8 cellular contexts compared by ENCODE assay signal in genomic region chr11:57778318-57779037, GRCh38. TPM values are rescaled to one million over a fixed set of nuclear protein-coding genes. Genes with fewer than 3 reads are reported as not detected.
DNase-seq lines count a peak whose midpoint lies in the region; ATAC-seq and TF ChIP-seq lines count a peak whose summit lies in the region.

No MANE protein-coding gene starts in this region.

- TF ChIP-seq POLR2A in NB4 (IDR thresholded peaks at IDR 0.05; ENCODE audit: extremely low read depth, insufficient read length) = no peak
- no peak for TF ChIP-seq POLR2A in gastrocnemius medialis (IDR thresholded peaks at IDR 0.05)

- no peaks in the 10 kb centered on the region for H3K9me3 Mint-ChIP-seq in brain

- H3K4me1 Mint-ChIP-seq in brain = peaks cover 95% of the 10 kb centered on the region

- peak overlapping the region; percentile 63 for H3K9ac ChIP-seq in iPS-18a (ENCODE audit: low read length)

- in situ Hi-C loops in gastrocnemius medialis (cut with MboI; ENCODE audit: low sequenced_read_pairs in 4 of 4) = no loop called here

- H3K27me3 ChIP-seq in iPS-18a (ENCODE audit: control insufficient read depth, insufficient read depth, low read length) = no peaks in the 10 kb centered on the region
- H3K27me3 ChIP-seq in gastrocnemius medialis = no peaks in the 10 kb centered on the region

- H3K36me3 ChIP-seq in iPS-18a (ENCODE audit: control insufficient read depth, low read depth, low read length) (no peaks in the 10 kb centered on the region), gastrocnemius medialis (no peaks in the 10 kb centered on the region)

- intact Hi-C loops in gastrocnemius medialis (cut with DNase I; ENCODE audit: low total_unique reads) = no loop called here

- peak overlapping the region; percentile 85 for H3K27ac ChIP-seq in iPS-18a (ENCODE audit: low read length)
- peak overlapping the region; percentile 68 to 83 (median 74) for H3K27ac ChIP-seq in gastrocnemius medialis

- peak overlapping the region; percentile 65 to 79 (median 78) for H3K4me3 Mint-ChIP-seq in brain

- H3K4me1 ChIP-seq in iPS-18a (ENCODE audit: control insufficient read depth, low read depth, low read length) = peaks cover 68% of the 10 kb centered on the region
- H3K4me1 ChIP-seq in gastrocnemius medialis = peaks cover 78 to 90% of the 10 kb centered on the region in 2 donors

- no peaks in the 10 kb centered on the region for H3K27me3 Mint-ChIP-seq in brain

- peak; percentile 29 for DNase-seq in COR-L47 (lab: John Stamatoyannopoulos, UW)
- DNase-seq in NB4 (ENCODE audit: low read depth) = peak; percentile 81
- peak; percentile 28 to 66 for DNase-seq in gastrocnemius medialis

- H3K36me3 Mint-ChIP-seq in brain = peaks cover 33% of the 10 kb centered on the region

- TF ChIP-seq CTCF in NB4 (IDR thresholded peaks at IDR 0.05; ENCODE audit: low read depth, low read length) = no peak
- no peak for TF ChIP-seq CTCF in brain (conservative IDR thresholded peaks at IDR 0.05)
- no peak for TF ChIP-seq CTCF in gastrocnemius medialis (IDR thresholded peaks at IDR 0.05 in 4 of 5, conservative IDR thresholded peaks at IDR 0.05 in 1 of 5)

- no peak overlapping the region for H3K4me3 ChIP-seq in NB4 (ENCODE audit: low read depth, low read length)
- peak overlapping the region; percentile 30 for H3K4me3 ChIP-seq in iPS-18a (ENCODE audit: low read length)
- peak overlapping the region; percentile 16 to 24 (median 22) for H3K4me3 ChIP-seq in gastrocnemius medialis

- ATAC-seq in gastrocnemius medialis = peak; percentile 62 to 71
- ATAC-seq in GM19463 (IDR thresholded peaks at IDR 0.05; ENCODE audit: unreplicated experiment) = no peak
- no peak for ATAC-seq in GM18517 (IDR thresholded peaks at IDR 0.05; ENCODE audit: unreplicated experiment)
- no peak for ATAC-seq in HG03135 (IDR thresholded peaks at IDR 0.05; ENCODE audit: unreplicated experiment)

- no peaks in the 10 kb centered on the region for H3K9me3 ChIP-seq in iPS-18a (ENCODE audit: control insufficient read depth, low read depth, low read length)
- H3K9me3 ChIP-seq in gastrocnemius medialis = no peaks in the 10 kb centered on the region

- H3K27ac Mint-ChIP-seq in brain = peak overlapping the region; percentile 91 to 99 (median 96)

RNA-seq across cellular contexts. Expression of gene CTNND1, which starts 16.9 kb away (rescaled TPM):
- polyA plus RNA-seq in brain (ENCODE audit: insufficient read depth, low read depth, low replicate concordance) = 79.0 TPM
- 10 to 100 TPM; 19.7 to 29.8 (median 24.5) TPM for total RNA-seq in gastrocnemius medialis

RNA-seq across cellular contexts. Expression of gene BTBD18, which starts 26.9 kb away (rescaled TPM):
- polyA plus RNA-seq in brain (ENCODE audit: insufficient read depth, low read depth, low replicate concordance) = not detected
- total RNA-seq in gastrocnemius medialis = not detected

RNA-seq across cellular contexts. Expression of gene SELENOH, which starts 37.2 kb away (rescaled TPM):
- polyA plus RNA-seq in brain (ENCODE audit: insufficient read depth, low read depth, low replicate concordance) = 134 TPM
- 100 to 1,000 TPM in 3 of 4 donors, 10 to 100 TPM in 1; 94.7 to 145 (median 132) TPM for total RNA-seq in gastrocnemius medialis

Comparison
In these comparisons a context has a peak if more than half of its experiments do, and no peak if none do; other contexts are left out.
1. DNase-seq: peak in every context shown above with its lines; median percentile 81 in NB4; 47 in gastrocnemius medialis; 29 in COR-L47.
2. ATAC-seq: peak in gastrocnemius medialis (2 of 2); none in GM19463 (single experiment), GM18517 (single experiment) and HG03135 (single experiment).